In genomic region chr9:5466776-5467175, GRCh38 we compare ENCODE assay signal across 1 cellular context.
TF ChIP-seq lines count a peak whose summit lies in the region.

No MANE protein-coding gene starts in this region.

TF ChIP-seq in IMR-90, 13 proteins besides CTCF, POLR2A, EP300 and RAD21:
- TF ChIP-seq ELK1 (IDR thresholded peaks at IDR 0.05; ENCODE audit: borderline replicate concordance, low read depth, low read length) (no peak), RFX5 (IDR thresholded peaks at IDR 0.05; ENCODE audit: low read depth, low read length) (no peak)
TF ChIP-seq in IMR-90: peak in this region for 0.
